In the genomic region with DNA sequence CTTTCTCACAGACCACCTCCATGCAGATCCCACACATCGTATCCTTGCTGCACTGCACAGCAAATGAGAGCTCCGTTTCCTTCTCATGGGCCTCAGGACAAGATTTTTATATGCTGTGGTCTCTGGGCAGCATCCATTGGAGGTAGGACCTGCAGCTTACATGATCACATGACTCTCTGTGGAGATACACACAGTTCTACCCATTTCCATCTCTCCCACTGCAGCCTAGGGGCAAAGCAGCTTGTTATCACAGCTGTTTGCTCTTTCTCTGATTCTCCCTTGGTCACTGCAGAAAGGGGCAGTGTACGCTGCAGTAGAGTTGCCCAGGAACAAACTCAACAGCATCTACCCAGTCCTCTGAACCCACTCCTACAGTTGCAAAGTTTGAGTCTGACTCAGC, we compare ENCODE assay signal across 1 cellular context.
TF ChIP-seq lines count a peak whose summit lies in the region.

No MANE protein-coding gene starts in this region.

TF ChIP-seq in H1, 55 proteins besides CTCF, POLR2A, EP300 and RAD21:
- TF ChIP-seq RBBP5 (IDR thresholded peaks at IDR 0.05; ENCODE audit: borderline replicate concordance, low read depth, low read length) (no peak), KDM5A (IDR thresholded peaks at IDR 0.05; ENCODE audit: low read length) (no peak), ATF2 (IDR thresholded peaks at IDR 0.05; ENCODE audit: low read length) (no peak), ZNF274 (IDR thresholded peaks at IDR 0.05; ENCODE audit: borderline replicate concordance, extremely low read depth, low read length) (no peak), CHD2 (IDR thresholded peaks at IDR 0.05; ENCODE audit: low read length) (no peak), KDM1A (IDR thresholded peaks at IDR 0.05; ENCODE audit: borderline replicate concordance, low read length) (no peak), BACH1 (IDR thresholded peaks at IDR 0.05; ENCODE audit: low read length) (no peak), SRF (IDR thresholded peaks at IDR 0.05; ENCODE audit: low read depth, low read length) (no peak), TCF12 (IDR thresholded peaks at IDR 0.05; ENCODE audit: low read depth, low read length) (no peak), CHD1 (IDR thresholded peaks at IDR 0.05; ENCODE audit: low read depth, low read length) (no peak), TAF7 (optimal IDR thresholded peaks at IDR 0.05; ENCODE audit: borderline replicate concordance, low read depth, low read length) (no peak), MAFK (IDR thresholded peaks at IDR 0.05; ENCODE audit: low read depth, low read length) (no peak), NANOG (IDR thresholded peaks at IDR 0.05; ENCODE audit: insufficient read depth, low read depth, low read length, poor library complexity, severe bottlenecking) (no peak), SP2 (IDR thresholded peaks at IDR 0.05; ENCODE audit: low read length) (no peak), KDM4A (IDR thresholded peaks at IDR 0.05; ENCODE audit: low read depth, low read length, severe bottlenecking) (no peak), ASH2L (IDR thresholded peaks at IDR 0.05; ENCODE audit: low read length) (no peak), CTBP2 (IDR thresholded peaks at IDR 0.05; ENCODE audit: borderline replicate concordance, insufficient read depth, insufficient read length, low read length) (no peak), JUND (IDR thresholded peaks at IDR 0.05; ENCODE audit: low read length) (no peak), SIRT6 (IDR thresholded peaks at IDR 0.05; ENCODE audit: low read length) (no peak), JUN (IDR thresholded peaks at IDR 0.05; ENCODE audit: low read depth, low read length) (no peak)
